ENCODE assay signal across 1 cellular context in the genomic region with DNA sequence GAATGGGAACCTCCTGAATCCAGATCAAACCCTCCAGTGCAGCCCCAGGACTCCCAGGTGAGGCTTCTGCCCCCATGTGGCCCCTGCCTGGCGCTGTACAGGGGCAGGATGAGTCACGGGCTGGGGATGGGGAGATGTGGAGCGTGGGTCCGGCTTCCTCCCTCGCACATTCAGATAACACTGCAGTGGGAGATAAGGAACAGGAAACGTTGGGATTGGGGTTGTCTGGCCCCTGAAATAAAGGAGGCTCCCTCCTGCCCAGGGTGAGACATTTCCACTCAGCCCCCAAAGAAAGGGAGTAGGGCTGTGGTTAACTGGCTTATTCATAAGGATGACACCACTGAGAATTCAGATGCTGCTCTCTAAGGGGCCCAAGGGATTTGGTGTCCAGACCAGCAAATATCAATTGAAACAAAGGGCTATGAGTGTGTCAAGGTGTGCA.
TF ChIP-seq lines count a peak whose summit lies in the region.

No MANE protein-coding gene starts in this region.

TF ChIP-seq in GM23338, 12 proteins besides CTCF, POLR2A, EP300 and RAD21 (continued from another document):
- TF ChIP-seq, protein P1, sequence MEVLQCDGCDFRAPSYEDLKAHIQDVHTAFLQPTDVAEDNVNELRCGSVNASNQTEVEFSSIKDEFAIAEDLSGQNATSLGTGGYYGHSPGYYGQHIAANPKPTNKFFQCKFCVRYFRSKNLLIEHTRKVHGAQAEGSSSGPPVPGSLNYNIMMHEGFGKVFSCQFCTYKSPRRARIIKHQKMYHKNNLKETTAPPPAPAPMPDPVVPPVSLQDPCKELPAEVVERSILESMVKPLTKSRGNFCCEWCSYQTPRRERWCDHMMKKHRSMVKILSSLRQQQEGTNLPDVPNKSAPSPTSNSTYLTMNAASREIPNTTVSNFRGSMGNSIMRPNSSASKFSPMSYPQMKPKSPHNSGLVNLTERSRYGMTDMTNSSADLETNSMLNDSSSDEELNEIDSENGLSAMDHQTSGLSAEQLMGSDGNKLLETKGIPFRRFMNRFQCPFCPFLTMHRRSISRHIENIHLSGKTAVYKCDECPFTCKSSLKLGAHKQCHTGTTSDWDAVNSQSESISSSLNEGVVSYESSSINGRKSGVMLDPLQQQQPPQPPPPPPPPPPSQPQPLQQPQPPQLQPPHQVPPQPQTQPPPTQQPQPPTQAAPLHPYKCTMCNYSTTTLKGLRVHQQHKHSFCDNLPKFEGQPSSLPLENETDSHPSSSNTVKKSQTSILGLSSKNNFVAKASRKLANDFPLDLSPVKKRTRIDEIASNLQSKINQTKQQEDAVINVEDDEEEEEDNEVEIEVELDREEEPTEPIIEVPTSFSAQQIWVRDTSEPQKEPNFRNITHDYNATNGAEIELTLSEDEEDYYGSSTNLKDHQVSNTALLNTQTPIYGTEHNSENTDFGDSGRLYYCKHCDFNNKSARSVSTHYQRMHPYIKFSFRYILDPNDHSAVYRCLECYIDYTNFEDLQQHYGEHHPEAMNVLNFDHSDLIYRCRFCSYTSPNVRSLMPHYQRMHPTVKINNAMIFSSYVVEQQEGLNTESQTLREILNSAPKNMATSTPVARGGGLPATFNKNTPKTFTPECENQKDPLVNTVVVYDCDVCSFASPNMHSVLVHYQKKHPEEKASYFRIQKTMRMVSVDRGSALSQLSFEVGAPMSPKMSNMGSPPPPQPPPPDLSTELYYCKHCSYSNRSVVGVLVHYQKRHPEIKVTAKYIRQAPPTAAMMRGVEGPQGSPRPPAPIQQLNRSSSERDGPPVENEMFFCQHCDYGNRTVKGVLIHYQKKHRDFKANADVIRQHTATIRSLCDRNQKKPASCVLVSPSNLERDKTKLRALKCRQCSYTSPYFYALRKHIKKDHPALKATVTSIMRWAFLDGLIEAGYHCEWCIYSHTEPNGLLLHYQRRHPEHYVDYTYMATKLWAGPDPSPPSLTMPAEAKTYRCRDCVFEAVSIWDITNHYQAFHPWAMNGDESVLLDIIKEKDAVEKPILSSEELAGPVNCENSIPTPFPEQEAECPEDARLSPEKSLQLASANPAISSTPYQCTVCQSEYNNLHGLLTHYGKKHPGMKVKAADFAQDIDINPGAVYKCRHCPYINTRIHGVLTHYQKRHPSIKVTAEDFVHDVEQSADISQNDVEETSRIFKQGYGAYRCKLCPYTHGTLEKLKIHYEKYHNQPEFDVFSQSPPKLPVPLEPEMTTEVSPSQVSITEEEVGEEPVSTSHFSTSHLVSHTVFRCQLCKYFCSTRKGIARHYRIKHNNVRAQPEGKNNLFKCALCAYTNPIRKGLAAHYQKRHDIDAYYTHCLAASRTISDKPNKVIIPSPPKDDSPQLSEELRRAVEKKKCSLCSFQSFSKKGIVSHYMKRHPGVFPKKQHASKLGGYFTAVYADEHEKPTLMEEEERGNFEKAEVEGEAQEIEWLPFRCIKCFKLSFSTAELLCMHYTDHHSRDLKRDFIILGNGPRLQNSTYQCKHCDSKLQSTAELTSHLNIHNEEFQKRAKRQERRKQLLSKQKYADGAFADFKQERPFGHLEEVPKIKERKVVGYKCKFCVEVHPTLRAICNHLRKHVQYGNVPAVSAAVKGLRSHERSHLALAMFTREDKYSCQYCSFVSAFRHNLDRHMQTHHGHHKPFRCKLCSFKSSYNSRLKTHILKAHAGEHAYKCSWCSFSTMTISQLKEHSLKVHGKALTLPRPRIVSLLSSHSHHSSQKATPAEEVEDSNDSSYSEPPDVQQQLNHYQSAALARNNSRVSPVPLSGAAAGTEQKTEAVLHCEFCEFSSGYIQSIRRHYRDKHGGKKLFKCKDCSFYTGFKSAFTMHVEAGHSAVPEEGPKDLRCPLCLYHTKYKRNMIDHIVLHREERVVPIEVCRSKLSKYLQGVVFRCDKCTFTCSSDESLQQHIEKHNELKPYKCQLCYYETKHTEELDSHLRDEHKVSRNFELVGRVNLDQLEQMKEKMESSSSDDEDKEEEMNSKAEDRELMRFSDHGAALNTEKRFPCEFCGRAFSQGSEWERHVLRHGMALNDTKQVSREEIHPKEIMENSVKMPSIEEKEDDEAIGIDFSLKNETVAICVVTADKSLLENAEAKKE (CRISPR knock-in tag; IDR thresholded peaks at IDR 0.05) = no peak
- no peak for TF ChIP-seq ZNF331 (CRISPR knock-in tag; IDR thresholded peaks at IDR 0.05; ENCODE audit: low read depth)
- no peak for TF ChIP-seq POLR2AphosphoS5 (IDR thresholded peaks at IDR 0.05; ENCODE audit: low read depth)
- TF ChIP-seq ZNF114 (CRISPR knock-in tag; IDR thresholded peaks at IDR 0.05) = no peak
- no peak for TF ChIP-seq CREB1 (CRISPR knock-in tag; IDR thresholded peaks at IDR 0.05; ENCODE audit: low read depth)
- TF ChIP-seq, protein P2, sequence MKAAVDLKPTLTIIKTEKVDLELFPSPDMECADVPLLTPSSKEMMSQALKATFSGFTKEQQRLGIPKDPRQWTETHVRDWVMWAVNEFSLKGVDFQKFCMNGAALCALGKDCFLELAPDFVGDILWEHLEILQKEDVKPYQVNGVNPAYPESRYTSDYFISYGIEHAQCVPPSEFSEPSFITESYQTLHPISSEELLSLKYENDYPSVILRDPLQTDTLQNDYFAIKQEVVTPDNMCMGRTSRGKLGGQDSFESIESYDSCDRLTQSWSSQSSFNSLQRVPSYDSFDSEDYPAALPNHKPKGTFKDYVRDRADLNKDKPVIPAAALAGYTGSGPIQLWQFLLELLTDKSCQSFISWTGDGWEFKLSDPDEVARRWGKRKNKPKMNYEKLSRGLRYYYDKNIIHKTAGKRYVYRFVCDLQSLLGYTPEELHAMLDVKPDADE (IDR thresholded peaks at IDR 0.05) = no peak
- TF ChIP-seq JUNB (IDR thresholded peaks at IDR 0.05; ENCODE audit: unreplicated experiment) = no peak
- no peak for TF ChIP-seq EZH2phosphoT487 (IDR thresholded peaks at IDR 0.05; ENCODE audit: unreplicated experiment)
- TF ChIP-seq, protein P3, sequence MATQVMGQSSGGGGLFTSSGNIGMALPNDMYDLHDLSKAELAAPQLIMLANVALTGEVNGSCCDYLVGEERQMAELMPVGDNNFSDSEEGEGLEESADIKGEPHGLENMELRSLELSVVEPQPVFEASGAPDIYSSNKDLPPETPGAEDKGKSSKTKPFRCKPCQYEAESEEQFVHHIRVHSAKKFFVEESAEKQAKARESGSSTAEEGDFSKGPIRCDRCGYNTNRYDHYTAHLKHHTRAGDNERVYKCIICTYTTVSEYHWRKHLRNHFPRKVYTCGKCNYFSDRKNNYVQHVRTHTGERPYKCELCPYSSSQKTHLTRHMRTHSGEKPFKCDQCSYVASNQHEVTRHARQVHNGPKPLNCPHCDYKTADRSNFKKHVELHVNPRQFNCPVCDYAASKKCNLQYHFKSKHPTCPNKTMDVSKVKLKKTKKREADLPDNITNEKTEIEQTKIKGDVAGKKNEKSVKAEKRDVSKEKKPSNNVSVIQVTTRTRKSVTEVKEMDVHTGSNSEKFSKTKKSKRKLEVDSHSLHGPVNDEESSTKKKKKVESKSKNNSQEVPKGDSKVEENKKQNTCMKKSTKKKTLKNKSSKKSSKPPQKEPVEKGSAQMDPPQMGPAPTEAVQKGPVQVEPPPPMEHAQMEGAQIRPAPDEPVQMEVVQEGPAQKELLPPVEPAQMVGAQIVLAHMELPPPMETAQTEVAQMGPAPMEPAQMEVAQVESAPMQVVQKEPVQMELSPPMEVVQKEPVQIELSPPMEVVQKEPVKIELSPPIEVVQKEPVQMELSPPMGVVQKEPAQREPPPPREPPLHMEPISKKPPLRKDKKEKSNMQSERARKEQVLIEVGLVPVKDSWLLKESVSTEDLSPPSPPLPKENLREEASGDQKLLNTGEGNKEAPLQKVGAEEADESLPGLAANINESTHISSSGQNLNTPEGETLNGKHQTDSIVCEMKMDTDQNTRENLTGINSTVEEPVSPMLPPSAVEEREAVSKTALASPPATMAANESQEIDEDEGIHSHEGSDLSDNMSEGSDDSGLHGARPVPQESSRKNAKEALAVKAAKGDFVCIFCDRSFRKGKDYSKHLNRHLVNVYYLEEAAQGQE (IDR thresholded peaks at IDR 0.05; ENCODE audit: unreplicated experiment) = no peak
- no peak for TF ChIP-seq NANOG (IDR thresholded peaks at IDR 0.05; ENCODE audit: borderline replicate concordance)
- TF ChIP-seq EZH2 (IDR thresholded peaks at IDR 0.05; ENCODE audit: low read depth, unreplicated experiment) = no peak
TF ChIP-seq in GM23338: peak in this region for 0.
